Comparison of ENCODE assay signal across 8 cellular contexts in the genomic region with DNA sequence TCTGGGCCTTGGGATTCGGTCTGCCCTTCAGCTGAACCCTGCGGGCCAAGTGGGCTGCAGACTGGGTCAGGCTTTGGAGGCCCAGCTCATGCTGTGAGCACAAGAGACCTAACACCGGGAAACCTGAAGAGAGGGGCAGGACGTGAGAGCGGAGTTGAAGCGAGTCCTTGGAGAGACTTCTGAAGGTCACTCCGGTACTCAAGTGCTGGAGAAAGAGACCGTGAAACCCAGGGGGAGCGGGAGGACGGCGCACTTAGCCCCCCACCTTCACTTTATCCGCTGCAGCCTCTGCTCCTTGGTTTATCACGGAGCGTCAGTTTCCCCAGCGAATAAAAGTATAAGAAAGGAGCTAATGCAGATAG. TPM values are rescaled to one million over a fixed set of nuclear protein-coding genes. Genes with fewer than 3 reads are reported as not detected.
A peak's percentile ranks its signal among the peaks of the same experiment; 100 is the strongest.
DNase-seq lines count a peak whose midpoint lies in the region; ATAC-seq lines count a peak whose summit lies in the region.

No MANE protein-coding gene starts in this region.

- H3K27ac ChIP-seq in KOPT-K1 (ENCODE audit: low read depth, low read length, poor library complexity, severe bottlenecking): peak overlapping the region; percentile 95

- peaks cover 32% of the 10 kb centered on the region for H3K4me1 Mint-ChIP-seq in dendritic cell treated with granulocyte-macrophage colony-stimulating factor and Interleukin-4, amounts not matched to agents 40 ng/mL and 50 ng/mL, for 4 days (ENCODE audit: low read depth)
- peaks cover 37 to 78% (median 41%) of the 10 kb centered on the region in 3 donors for H3K4me1 Mint-ChIP-seq in naive B cell

- DNase-seq in NCI-H345 (lab: John Stamatoyannopoulos, UW) (peak; percentile 35), NCI-H345 treated with DMSO at 0.1 percent for 48 hours (lab: John Stamatoyannopoulos, UW; ENCODE audit: unreplicated experiment) (no peak), naive B cell (no peak), SKM-1 treated with dmso at 0.1 percent for 144 hours (lab: John Stamatoyannopoulos, UW; ENCODE audit: unreplicated experiment) (no peak), iPS-NIHi11 (ENCODE audit: low spot score) (no peak), NCI-H2171 treated with DMSO at 0.1 percent for 48 hours (lab: John Stamatoyannopoulos, UW) (no peak)

- intact Hi-C loops in dendritic cell treated with granulocyte-macrophage colony-stimulating factor and Interleukin-4, amounts not matched to agents 40 ng/mL and 50 ng/mL, for 4 days (cut with micrococcal nuclease): loop anchor here (5.0 kb wide), 1 partner anchor 234 kb away; no protein-coding TSS in a partner anchor

- H3K9me3 ChIP-seq in KOPT-K1 (ENCODE audit: insufficient read depth, low read length, poor library complexity, severe bottlenecking): no peaks in the 10 kb centered on the region

- H3K4me3 Mint-ChIP-seq in dendritic cell treated with granulocyte-macrophage colony-stimulating factor and Interleukin-4, amounts not matched to agents 40 ng/mL and 50 ng/mL, for 4 days: peak overlapping the region; percentile 93
- H3K4me3 Mint-ChIP-seq in naive B cell: peak overlapping the region; percentile 95 to 100 (median 99)

- peak; percentile 13 to 15 for ATAC-seq in naive B cell (ENCODE audit: low read depth in 2 of 2)

- H3K27ac Mint-ChIP-seq in dendritic cell treated with granulocyte-macrophage colony-stimulating factor and Interleukin-4, amounts not matched to agents 40 ng/mL and 50 ng/mL, for 4 days: peak overlapping the region; percentile 100
- H3K27ac Mint-ChIP-seq in naive B cell: peak overlapping the region; percentile 99 to 100 (median 100)

- H3K36me3 ChIP-seq in KOPT-K1 (ENCODE audit: insufficient read depth, low read length): peaks cover 39% of the 10 kb centered on the region

- H3K9me3 Mint-ChIP-seq in dendritic cell treated with granulocyte-macrophage colony-stimulating factor and Interleukin-4, amounts not matched to agents 40 ng/mL and 50 ng/mL, for 4 days: no peaks in the 10 kb centered on the region
- H3K9me3 Mint-ChIP-seq in naive B cell: no peaks in the 10 kb centered on the region

- peaks cover 59% of the 10 kb centered on the region for H3K36me3 Mint-ChIP-seq in dendritic cell treated with granulocyte-macrophage colony-stimulating factor and Interleukin-4, amounts not matched to agents 40 ng/mL and 50 ng/mL, for 4 days (ENCODE audit: low read depth)
- H3K36me3 Mint-ChIP-seq in naive B cell: peaks cover 0 to 7% of the 10 kb centered on the region in 2 donors

- H3K27me3 Mint-ChIP-seq in dendritic cell treated with granulocyte-macrophage colony-stimulating factor and Interleukin-4, amounts not matched to agents 40 ng/mL and 50 ng/mL, for 4 days: no peaks in the 10 kb centered on the region
- no peaks in the 10 kb centered on the region for H3K27me3 Mint-ChIP-seq in naive B cell

RNA-seq across cellular contexts. Expression of a gene that starts 0.4 kb away (rescaled TPM):
- 100 to 1,000 TPM; 153 to 292 (median 181) TPM for polyA plus RNA-seq in naive B cell (ENCODE audit: low read depth in 6 of 6)

RNA-seq across cellular contexts. Expression of a gene that starts 47.4 kb away (rescaled TPM):
- polyA plus RNA-seq in naive B cell (ENCODE audit: low read depth in 6 of 6): under 1 TPM in 1 of 6 donors, not detected in 5; 0.29 TPM

RNA-seq across cellular contexts. Expression of a gene that starts 54.4 kb away (rescaled TPM):
- polyA plus RNA-seq in naive B cell (ENCODE audit: low read depth in 6 of 6): 1 to 10 TPM; 3.1 to 7.1 (median 6.2) TPM
